Comparison of ENCODE assay signal across 31 cellular contexts in genomic region chr3:109920749-109921148, GRCh38.
"Had no signal": no experiment of that assay in that cellular context is flagged by ENCODE, and none has a peak within 500 bp of the region (broad histone marks: within the 10 kb centered on the region; RNA-seq: fewer than 3 reads in every experiment).

No MANE protein-coding gene starts in this region.

- H3K27ac Mint-ChIP-seq: activated CD4-positive, alpha-beta memory T cell treated with anti-CD3 and anti-CD28 coated beads for 36 hours; activated CD4-positive, alpha-beta T cell treated with anti-CD3 and anti-CD28 coated beads for 36 hours; activated CD4-positive, alpha-beta T cell treated with anti-CD3 and anti-CD28 coated beads, Interleukin-2, amount 10 ng/mL, durations not matched to agents 24 days and 14 days; activated CD8-positive, alpha-beta memory T cell treated with anti-CD3 and anti-CD28 coated beads, Interleukin-2, amount 10 ng/mL, durations not matched to agents 7 days and 5 days; activated CD8-positive, alpha-beta T cell treated with anti-CD3 and anti-CD28 coated beads, Interleukin-2, amount 10 ng/mL, durations not matched to agents 7 days and 5 days; activated naive CD4-positive, alpha-beta T cell treated with anti-CD3 and anti-CD28 coated beads for 36 hours; activated naive CD4-positive, alpha-beta T cell treated with anti-CD3 and anti-CD28 coated beads, Interleukin-2, amount 50 U/mL, for 24 hours; activated naive CD8-positive, alpha-beta T cell treated with anti-CD3 and anti-CD28 coated beads for 36 hours; activated naive CD8-positive, alpha-beta T cell treated with anti-CD3 and anti-CD28 coated beads, Interleukin-2, amount 50 U/mL, for 24 hours; activated T-helper 1 cell treated with anti-CD3 and anti-CD28 coated beads, Interleukin-12 subunit alpha, Interleukin-12 subunit beta, Interleukin-2, Interleukin-4 antibody, amounts not matched to agents 30 ng/mL and 10 ng/mL and 1 ng/mL, durations not matched to agents 14 hours and 24 hours and 36 hours; activated T-helper 2 cell treated with anti-CD3 and anti-CD28 coated beads, Interferon-gamma antibody, Interleukin-2, Interleukin-4, amounts not matched to agents 10 μg/mL and 5 μg/mL and 100 μg/mL, durations not matched to agents 14 hours and 24 hours and 36 hours; brain had no signal

- DNase-seq: activated CD4-positive, alpha-beta memory T cell treated with anti-CD3 and anti-CD28 coated beads for 36 hours; activated CD4-positive, alpha-beta T cell treated with anti-CD3 and anti-CD28 coated beads for 36 hours; activated CD4-positive, alpha-beta T cell treated with anti-CD3 and anti-CD28 coated beads, Interleukin-2, amount 10 ng/mL, durations not matched to agents 24 days and 14 days; activated CD4-positive, CD25-positive, alpha-beta regulatory T cell; activated CD4-positive, CD25-positive, alpha-beta regulatory T cell treated with anti-CD3 and anti-CD28 coated beads, Interleukin-2, amount 50 U/mL, for 72 hours; activated CD8-positive, alpha-beta memory T cell treated with anti-CD3 and anti-CD28 coated beads, Interleukin-2, amount 10 ng/mL, durations not matched to agents 7 days and 5 days; activated CD8-positive, alpha-beta memory T cell treated with anti-CD3 and anti-CD28 coated beads, Interleukin-2, amount 50 U/mL, for 4 hours; activated CD8-positive, alpha-beta T cell treated with anti-CD3 and anti-CD28 coated beads, Interleukin-2, amount 10 ng/mL, durations not matched to agents 7 days and 5 days; activated effector memory CD4-positive, alpha-beta T cell treated with anti-CD3 and anti-CD28 coated beads, Interleukin-2, amount 50 U/mL, for 16 hours; activated naive CD4-positive, alpha-beta T cell treated with anti-CD3 and anti-CD28 coated beads for 36 hours; activated naive CD8-positive, alpha-beta T cell treated with anti-CD3 and anti-CD28 coated beads for 36 hours; activated naive CD8-positive, alpha-beta T cell treated with anti-CD3 and anti-CD28 coated beads, Interleukin-2, amount 50 U/mL, for 24 hours; activated T-cell treated with anti-CD3 and anti-CD28 coated beads, Interleukin-2, amount 50 U/mL, for 1 hour; activated T-cell treated with anti-CD3 and anti-CD28 coated beads, Interleukin-2, amount 50 U/mL, for 48 hours; adrenal gland; amygdala; central memory CD4-positive, alpha-beta T cell; cerebellar nuclear complex; colonic mucosa; effector CD8-positive, alpha-beta T cell; esophagus squamous epithelium; head of caudate nucleus; hippocampal formation had no signal

- H3K4me3 Mint-ChIP-seq: activated CD4-positive, alpha-beta memory T cell treated with anti-CD3 and anti-CD28 coated beads for 36 hours; activated CD4-positive, alpha-beta T cell treated with anti-CD3 and anti-CD28 coated beads for 36 hours; activated CD4-positive, alpha-beta T cell treated with anti-CD3 and anti-CD28 coated beads, Interleukin-2, amount 10 ng/mL, durations not matched to agents 24 days and 14 days; activated CD8-positive, alpha-beta memory T cell treated with anti-CD3 and anti-CD28 coated beads, Interleukin-2, amount 10 ng/mL, durations not matched to agents 7 days and 5 days; activated CD8-positive, alpha-beta T cell treated with anti-CD3 and anti-CD28 coated beads, Interleukin-2, amount 10 ng/mL, durations not matched to agents 7 days and 5 days; activated naive CD4-positive, alpha-beta T cell treated with anti-CD3 and anti-CD28 coated beads for 36 hours; activated naive CD4-positive, alpha-beta T cell treated with anti-CD3 and anti-CD28 coated beads, Interleukin-2, amount 50 U/mL, for 24 hours; activated naive CD8-positive, alpha-beta T cell treated with anti-CD3 and anti-CD28 coated beads for 36 hours; activated naive CD8-positive, alpha-beta T cell treated with anti-CD3 and anti-CD28 coated beads, Interleukin-2, amount 50 U/mL, for 24 hours; activated T-helper 1 cell treated with anti-CD3 and anti-CD28 coated beads, Interleukin-12 subunit alpha, Interleukin-12 subunit beta, Interleukin-2, Interleukin-4 antibody, amounts not matched to agents 30 ng/mL and 10 ng/mL and 1 ng/mL, durations not matched to agents 14 hours and 24 hours and 36 hours; brain had no signal

- H3K27ac ChIP-seq: adrenal gland, ascending aorta, breast epithelium, cardiac muscle cell, colonic mucosa, epithelial cell of prostate, esophagus squamous epithelium had no signal

- H3K27me3 Mint-ChIP-seq: activated CD4-positive, alpha-beta memory T cell treated with anti-CD3 and anti-CD28 coated beads for 36 hours; activated CD4-positive, alpha-beta T cell treated with anti-CD3 and anti-CD28 coated beads for 36 hours; activated CD4-positive, alpha-beta T cell treated with anti-CD3 and anti-CD28 coated beads, Interleukin-2, amount 10 ng/mL, durations not matched to agents 24 days and 14 days; activated CD8-positive, alpha-beta memory T cell treated with anti-CD3 and anti-CD28 coated beads, Interleukin-2, amount 10 ng/mL, durations not matched to agents 7 days and 5 days; activated naive CD4-positive, alpha-beta T cell treated with anti-CD3 and anti-CD28 coated beads, Interleukin-2, amount 50 U/mL, for 24 hours; activated naive CD8-positive, alpha-beta T cell treated with anti-CD3 and anti-CD28 coated beads for 36 hours; activated naive CD8-positive, alpha-beta T cell treated with anti-CD3 and anti-CD28 coated beads, Interleukin-2, amount 50 U/mL, for 24 hours; brain had no signal

- H3K4me3 ChIP-seq: adrenal gland, ascending aorta, breast epithelium, cardiac muscle cell, colonic mucosa, esophagus squamous epithelium had no signal

- ATAC-seq: activated CD4-positive, alpha-beta T cell treated with anti-CD3 and anti-CD28 coated beads for 36 hours; activated CD8-positive, alpha-beta memory T cell treated with anti-CD3 and anti-CD28 coated beads, Interleukin-2, amount 10 ng/mL, durations not matched to agents 7 days and 5 days; activated CD8-positive, alpha-beta T cell treated with anti-CD3 and anti-CD28 coated beads, Interleukin-2, amount 10 ng/mL, durations not matched to agents 7 days and 5 days; activated naive CD8-positive, alpha-beta T cell treated with anti-CD3 and anti-CD28 coated beads, Interleukin-2, amount 50 U/mL, for 24 hours had no signal

- H3K27me3 ChIP-seq: adrenal gland, ascending aorta, breast epithelium, cardiac muscle cell, colonic mucosa, esophagus squamous epithelium had no signal

- H3K4me1 ChIP-seq: adrenal gland, ascending aorta, breast epithelium, colonic mucosa, esophagus squamous epithelium had no signal

- H3K4me1 Mint-ChIP-seq: activated CD4-positive, alpha-beta T cell treated with anti-CD3 and anti-CD28 coated beads for 36 hours; activated CD4-positive, alpha-beta T cell treated with anti-CD3 and anti-CD28 coated beads, Interleukin-2, amount 10 ng/mL, durations not matched to agents 24 days and 14 days; activated CD8-positive, alpha-beta memory T cell treated with anti-CD3 and anti-CD28 coated beads, Interleukin-2, amount 10 ng/mL, durations not matched to agents 7 days and 5 days; activated naive CD4-positive, alpha-beta T cell treated with anti-CD3 and anti-CD28 coated beads, Interleukin-2, amount 50 U/mL, for 24 hours; activated naive CD8-positive, alpha-beta T cell treated with anti-CD3 and anti-CD28 coated beads for 36 hours; activated naive CD8-positive, alpha-beta T cell treated with anti-CD3 and anti-CD28 coated beads, Interleukin-2, amount 50 U/mL, for 24 hours; brain had no signal

- H3K9me3 Mint-ChIP-seq: activated CD4-positive, alpha-beta memory T cell treated with anti-CD3 and anti-CD28 coated beads for 36 hours; activated CD4-positive, alpha-beta T cell treated with anti-CD3 and anti-CD28 coated beads, Interleukin-2, amount 10 ng/mL, durations not matched to agents 24 days and 14 days; activated naive CD4-positive, alpha-beta T cell treated with anti-CD3 and anti-CD28 coated beads for 36 hours; activated naive CD4-positive, alpha-beta T cell treated with anti-CD3 and anti-CD28 coated beads, Interleukin-2, amount 50 U/mL, for 24 hours; activated naive CD8-positive, alpha-beta T cell treated with anti-CD3 and anti-CD28 coated beads for 36 hours; activated naive CD8-positive, alpha-beta T cell treated with anti-CD3 and anti-CD28 coated beads, Interleukin-2, amount 50 U/mL, for 24 hours; activated T-helper 1 cell treated with anti-CD3 and anti-CD28 coated beads, Interleukin-12 subunit alpha, Interleukin-12 subunit beta, Interleukin-2, Interleukin-4 antibody, amounts not matched to agents 30 ng/mL and 10 ng/mL and 1 ng/mL, durations not matched to agents 14 hours and 24 hours and 36 hours; activated T-helper 2 cell treated with anti-CD3 and anti-CD28 coated beads, Interferon-gamma antibody, Interleukin-2, Interleukin-4, amounts not matched to agents 10 μg/mL and 5 μg/mL and 100 μg/mL, durations not matched to agents 14 hours and 24 hours and 36 hours; brain had no signal

- H3K9me3 ChIP-seq: adrenal gland, ascending aorta, breast epithelium, colonic mucosa, esophagus squamous epithelium had no signal

- H3K36me3 ChIP-seq: adrenal gland, ascending aorta, breast epithelium, cardiac muscle cell, colonic mucosa, esophagus squamous epithelium had no signal

- H3K36me3 Mint-ChIP-seq: activated CD4-positive, alpha-beta memory T cell treated with anti-CD3 and anti-CD28 coated beads for 36 hours; activated CD8-positive, alpha-beta memory T cell treated with anti-CD3 and anti-CD28 coated beads, Interleukin-2, amount 10 ng/mL, durations not matched to agents 7 days and 5 days; activated naive CD8-positive, alpha-beta T cell treated with anti-CD3 and anti-CD28 coated beads for 36 hours; brain had no signal
